In the genomic region with DNA sequence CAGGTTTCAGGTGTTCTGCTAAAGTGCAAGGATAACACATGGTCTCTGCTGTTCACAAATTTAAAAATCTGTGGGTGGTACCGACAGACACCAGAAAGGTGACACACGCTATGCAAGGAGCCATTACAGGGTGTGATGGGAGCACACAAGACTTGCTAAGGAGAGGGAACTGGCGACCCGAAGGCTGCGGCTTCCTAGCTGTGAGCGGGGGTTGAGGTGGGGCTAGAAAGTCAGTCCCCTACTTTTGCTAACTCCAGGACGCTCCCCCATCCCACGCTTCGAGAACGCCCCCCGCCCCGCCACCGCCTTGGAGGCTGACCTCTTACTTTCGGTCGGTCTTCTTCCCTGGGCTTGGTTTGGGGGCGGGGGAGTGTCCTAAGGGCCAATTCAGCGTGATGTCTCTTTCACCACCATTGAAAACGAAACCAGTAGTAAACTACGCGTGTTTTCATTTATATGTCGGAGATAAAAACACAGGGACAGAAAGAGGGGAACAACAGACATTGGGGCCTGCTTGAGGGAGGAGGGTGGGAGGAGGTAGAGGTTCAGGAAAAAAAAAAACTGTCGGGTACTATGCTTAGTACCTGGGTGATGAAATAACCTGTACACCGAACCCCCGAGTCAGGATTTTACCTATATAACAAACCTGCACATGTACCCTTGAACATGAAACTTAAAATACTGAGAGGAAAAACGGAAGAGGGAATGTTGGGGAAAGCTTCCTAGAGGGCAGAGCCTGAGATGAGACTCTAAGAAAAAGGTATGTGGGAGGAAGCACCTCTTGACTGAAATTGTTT, we compare ENCODE assay signal across 1 cellular context.
A peak's percentile ranks its signal among the peaks of the same experiment; 100 is the strongest.
TF ChIP-seq lines count a peak whose summit lies in the region.

No MANE protein-coding gene starts in this region.

TF ChIP-seq in H1, 55 proteins besides CTCF, POLR2A, EP300 and RAD21:
- TF ChIP-seq SAP30 (IDR thresholded peaks at IDR 0.05; ENCODE audit: insufficient read depth, insufficient replicate concordance, low read length) (peak; percentile 48), SIRT6 (IDR thresholded peaks at IDR 0.05; ENCODE audit: low read length) (no peak), SRF (IDR thresholded peaks at IDR 0.05; ENCODE audit: low read depth, low read length) (no peak), ZNF274 (IDR thresholded peaks at IDR 0.05; ENCODE audit: borderline replicate concordance, extremely low read depth, low read length) (no peak), SP1 (IDR thresholded peaks at IDR 0.05; ENCODE audit: low read depth, low read length) (no peak), CREB1 (IDR thresholded peaks at IDR 0.05) (no peak), KDM5A (IDR thresholded peaks at IDR 0.05; ENCODE audit: low read length) (no peak), RXRA (IDR thresholded peaks at IDR 0.05; ENCODE audit: insufficient read depth, low read depth, low read length) (no peak), ASH2L (IDR thresholded peaks at IDR 0.05; ENCODE audit: low read length) (no peak), POLR2AphosphoS5 (IDR thresholded peaks at IDR 0.05; ENCODE audit: low read depth, low read length) (peak; percentile 66), SIN3A (conservative IDR thresholded peaks at IDR 0.05 in 1 of 2, IDR thresholded peaks at IDR 0.05 in 1 of 2; ENCODE audit: low read depth in 1 of 2, low read length in 2 of 2) (peak in 1 of 2 experiments; percentile 10; a peak in 1 of 4 replicates), TEAD4 (IDR thresholded peaks at IDR 0.05; ENCODE audit: low read depth, low read length) (no peak), SP2 (IDR thresholded peaks at IDR 0.05; ENCODE audit: low read length) (no peak), CEBPB (IDR thresholded peaks at IDR 0.05; ENCODE audit: low read depth, low read length) (no peak), JUN (IDR thresholded peaks at IDR 0.05; ENCODE audit: low read depth, low read length) (no peak), RFX5 (IDR thresholded peaks at IDR 0.05; ENCODE audit: borderline replicate concordance, low read depth, low read length) (no peak)
